In the genomic region with DNA sequence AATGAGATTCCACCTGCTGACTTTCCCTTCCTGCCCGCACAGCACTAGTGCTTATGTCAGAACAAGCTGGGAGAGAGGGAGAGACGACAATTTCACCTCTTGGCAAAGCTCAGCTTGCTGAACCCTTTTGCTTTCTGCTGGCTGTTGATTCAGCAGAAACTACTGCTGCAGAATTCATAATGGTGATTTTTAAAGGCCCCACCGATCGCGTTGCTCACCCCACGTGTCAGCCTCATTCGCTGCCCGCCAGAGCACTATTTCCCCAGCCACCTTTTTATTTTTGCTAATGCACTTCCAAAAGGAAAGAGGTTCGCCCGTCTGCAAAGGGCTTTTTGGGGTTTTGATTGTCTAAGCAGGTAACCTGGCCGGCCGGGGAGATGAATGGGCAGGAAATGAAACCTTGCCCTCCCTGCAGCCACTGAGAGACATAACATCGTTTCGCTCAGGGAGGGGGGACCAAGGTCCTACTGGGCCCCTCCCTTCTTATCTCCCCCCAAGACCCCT, we compare ENCODE assay signal across 8 cellular contexts. TPM values are rescaled to one million over a fixed set of nuclear protein-coding genes. Genes with fewer than 3 reads are reported as not detected.
DNase-seq lines count a peak whose midpoint lies in the region; ATAC-seq and TF ChIP-seq lines count a peak whose summit lies in the region.

No MANE protein-coding gene starts in this region.

- no peak overlapping the region for H2BK15ac ChIP-seq in H9 (ENCODE audit: low read depth, low read length)

- no peak for TF ChIP-seq EP300 in transverse colon (IDR thresholded peaks at IDR 0.05; ENCODE audit: low read depth)

- H3K56ac ChIP-seq in H9 (ENCODE audit: insufficient read length, low read depth, low read length) = no peak overlapping the region

- H3K27me3 Mint-ChIP-seq in H9 (ENCODE audit: low read depth) = peaks cover 39% of the 10 kb centered on the region

- H3K4me3 ChIP-seq in ACC112 (ENCODE audit: low read depth, low read length) = peak overlapping the region; percentile 28; the same call in 1 of the 2 replicates
- peak overlapping the region; percentile 50 for H3K4me3 ChIP-seq in mesodermal cell (ENCODE audit: extremely low read depth, insufficient read depth, low read length, poor library complexity, severe bottlenecking)
- peak overlapping the region; percentile 27 to 53 (median 39) for H3K4me3 ChIP-seq in transverse colon

- no peak for ATAC-seq in HG02571 (IDR thresholded peaks at IDR 0.05; ENCODE audit: unreplicated experiment)

- H3K9me3 ChIP-seq in H9 (ENCODE audit: control insufficient read depth, low read depth, low read length) = no peaks in the 10 kb centered on the region
- no peaks in the 10 kb centered on the region for H3K9me3 ChIP-seq in mesodermal cell (ENCODE audit: control insufficient read depth, low read length)
- H3K9me3 ChIP-seq in transverse colon = no peaks in the 10 kb centered on the region

- peak overlapping the region in 1 of 3 experiments; percentile 40; a peak in 1 of 7 replicates for H3K27ac Mint-ChIP-seq in H9

- H2BK120ac ChIP-seq in H9 (ENCODE audit: low read depth, low read length, poor library complexity, severe bottlenecking) = no peak overlapping the region

- intact Hi-C loops in transverse colon (cut with DNase I; ENCODE audit: low total_unique reads) = no loop called here

- H3K27me3 ChIP-seq in ACC112 (ENCODE audit: insufficient read depth, low read length) (peaks cover 68% of the 10 kb centered on the region), H9 (ENCODE audit: insufficient read depth, low read length) (peaks cover 5% of the 10 kb centered on the region; the same call in 1 of the 2 replicates), transverse colon (peaks cover 50% of the 10 kb centered on the region)

- H3K79me2 ChIP-seq in ACC112 (ENCODE audit: control insufficient read depth, insufficient read depth, low read length, unreplicated experiment) = no peaks in the 10 kb centered on the region
- no peaks in the 10 kb centered on the region; the same call in 1 of the 2 replicates for H3K79me2 ChIP-seq in H9 (ENCODE audit: insufficient read depth, low read length)

- no peak overlapping the region for H3T11ph ChIP-seq in H9 (ENCODE audit: low read length)

- DNase-seq in H9 = no peak
- DNase-seq in astrocyte of the hippocampus (ENCODE audit: low read depth, low spot score) = peak; percentile 23
- no peak for DNase-seq in transverse colon
- DNase-seq in islet precursor cell = no peak
- no peak for DNase-seq in foreskin melanocyte

- no peak overlapping the region for H3K23ac ChIP-seq in H9 (ENCODE audit: insufficient read length, low read depth, low read length)

- in situ Hi-C loops in transverse colon (cut with MboI; ENCODE audit: low pct_ligation_motif_present in 1 of 4, low pct_unique_long_range_greater_than_20kb in 1 of 4, low sequenced_read_pairs in 3 of 4) = no loop called here

- no peaks in the 10 kb centered on the region for H3K36me3 ChIP-seq in ACC112 (ENCODE audit: insufficient read depth, low read length)
- no peaks in the 10 kb centered on the region for H3K36me3 ChIP-seq in mesodermal cell (ENCODE audit: control insufficient read depth, insufficient read depth, low read length)
- no peaks in the 10 kb centered on the region for H3K36me3 ChIP-seq in transverse colon

- H4K91ac ChIP-seq in H9 (ENCODE audit: insufficient read length, low read depth, low read length) = no peak overlapping the region

- H3K4ac ChIP-seq in H9 (ENCODE audit: low read depth, low read length) = no peak overlapping the region

- H4K20me1 ChIP-seq in H9 (ENCODE audit: control insufficient read depth, insufficient read depth, insufficient read length) = no peaks in the 10 kb centered on the region

- no peak overlapping the region for H2BK12ac ChIP-seq in H9 (ENCODE audit: insufficient read length, low read depth, low read length)

- no peak overlapping the region for H4K8ac ChIP-seq in H9 (replicated peaks; ENCODE audit: insufficient read length, low read depth, low read length)

- H3K4me1 Mint-ChIP-seq in H9 = peaks cover 49 to 58% of the 10 kb centered on the region in 2 experiments

- H3K4me2 ChIP-seq in H9 (ENCODE audit: insufficient read depth, insufficient read length, low read length) = peak overlapping the region; percentile 70

- no peak overlapping the region for H3K27ac ChIP-seq in ACC112 (ENCODE audit: low read depth, low read length)
- H3K27ac ChIP-seq in H9 (ENCODE audit: insufficient read length, low read depth, low read length) = no peak overlapping the region
- H3K27ac ChIP-seq in mesodermal cell (ENCODE audit: low read depth, low read length, severe bottlenecking) = no peak overlapping the region
- peak overlapping the region in 1 of 4 donors; percentile 67 for H3K27ac ChIP-seq in transverse colon

- H2BK20ac ChIP-seq in H9 (ENCODE audit: low read depth, low read length, poor library complexity, severe bottlenecking) = no peak overlapping the region

- H2AFZ ChIP-seq in ACC112 (ENCODE audit: low read length, unreplicated experiment) = no peak overlapping the region
- no peak overlapping the region for H2AFZ ChIP-seq in H9 (ENCODE audit: low read length)

- TF ChIP-seq CTCF in H9 (conservative IDR thresholded peaks at IDR 0.05) (no peak), transverse colon (IDR thresholded peaks at IDR 0.05) (no peak)

- H3K4me3 Mint-ChIP-seq in H9 = peak overlapping the region; percentile 86 to 93

- H3K79me1 ChIP-seq in H9 (ENCODE audit: insufficient read depth, low read depth, low read length, poor library complexity, severe bottlenecking) = no peaks in the 10 kb centered on the region

- TF ChIP-seq POLR2A in transverse colon (IDR thresholded peaks at IDR 0.05) = no peak

- WGBS in H9 (ENCODE audit: extremely low coverage, insufficient read length, low lambda C conversion rate) = no CpG with 5 or more reads among the region's 14 CpGs
- WGBS in mesodermal cell (ENCODE audit: insufficient coverage in 2 of 2), 2 experiments = 3% methylated on average over 4 to 8 of the region's 14 CpGs
- 22% methylated on average over 14 of the region's 14 CpGs; no CpG with 5 or more reads in 1 of the 2 donors for WGBS in transverse colon (ENCODE audit: low coverage in 1 of 2), 2 donors

- peak overlapping the region; percentile 27 for H3K9ac ChIP-seq in H9 (ENCODE audit: extremely low read depth, insufficient read length, low read length)

- peaks cover 0 to 8% (median 0%) of the 10 kb centered on the region in 3 experiments; a peak in 3 of 7 replicates for H3K36me3 Mint-ChIP-seq in H9 (ENCODE audit: insufficient read depth in 1 of 3, low read depth in 3 of 3)

- no peak overlapping the region for H4K5ac ChIP-seq in H9 (ENCODE audit: insufficient read length, low read depth, low read length)

- no peak overlapping the region for H2BK5ac ChIP-seq in H9 (ENCODE audit: insufficient read length, low read length)

- no peak overlapping the region for H3K14ac ChIP-seq in H9 (ENCODE audit: insufficient read depth, low read length)

- H3K23me2 ChIP-seq in H9 (ENCODE audit: insufficient read length, low read depth, low read length, poor library complexity, severe bottlenecking) = peaks cover 17% of the 10 kb centered on the region

- H3K9me3 Mint-ChIP-seq in H9 = no peaks in the 10 kb centered on the region

- H2AK5ac ChIP-seq in H9 (ENCODE audit: insufficient read length, low read length) = no peak overlapping the region

- H3K18ac ChIP-seq in H9 (ENCODE audit: insufficient read length, low read depth, low read length) = no peak overlapping the region

- H3K4me1 ChIP-seq in ACC112 (ENCODE audit: control insufficient read depth, insufficient read depth, low read length, unreplicated experiment) = no peaks in the 10 kb centered on the region
- peaks cover 17% of the 10 kb centered on the region; the same call in 1 of the 2 replicates for H3K4me1 ChIP-seq in H9 (ENCODE audit: insufficient read depth, low read length)
- no peaks in the 10 kb centered on the region for H3K4me1 ChIP-seq in mesodermal cell (ENCODE audit: control insufficient read depth, insufficient read depth, low read length, poor library complexity, severe bottlenecking)
- H3K4me1 ChIP-seq in transverse colon = peaks cover 4 to 20% (median 9%) of the 10 kb centered on the region in 4 donors

RNA-seq across cellular contexts. Expression of a gene that starts 1.3 kb away (rescaled TPM):
- total RNA-seq in H9 (2021) (14.3 and 15.2 TPM in 2 replicates), transverse colon (1 to 10 TPM in 3 of 4 donors, under 1 TPM in 1; 0.20 to 1.9 (median 1.3) TPM)
- 6.7 TPM for polyA plus RNA-seq in mesodermal cell (2013, experiment 1 of 2)
- polyA plus RNA-seq in mesodermal cell (2013, experiment 2 of 2) = 5.0 TPM
